8 cellular contexts compared by ENCODE assay signal in the genomic region with DNA sequence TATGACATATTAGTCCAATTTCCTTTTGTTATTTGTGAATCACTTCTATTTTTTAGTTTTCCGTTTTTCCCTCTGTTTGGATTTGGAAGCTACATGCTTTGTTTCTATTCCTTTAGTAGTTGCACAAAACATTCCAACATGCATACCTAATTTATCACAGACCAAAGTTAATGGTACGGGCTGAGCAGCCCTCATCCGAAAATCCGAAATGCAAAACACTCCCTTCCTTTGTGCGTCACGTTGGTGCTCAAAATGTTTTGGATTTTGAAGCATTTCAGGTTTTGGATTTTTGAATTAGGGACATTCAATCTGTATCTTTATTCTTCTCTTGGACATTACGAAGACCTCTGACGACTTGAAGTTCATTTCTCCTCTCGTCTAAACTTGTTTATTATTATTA.
"Had no signal": no experiment of that assay in that cellular context is flagged by ENCODE, and none has a peak within 500 bp of the region (broad histone marks: within the 10 kb centered on the region; RNA-seq: fewer than 3 reads in every experiment).

No MANE protein-coding gene starts in this region.

- ATAC-seq: GM12878 had no signal

- FAIRE-seq: G401.6, GM12878, GM12891, GM12892, GM18507, GM19239 had no signal

- DNase-seq: GDM1, GF-D8 had no signal

- H3K4me3 ChIP-seq: GM12878 had no signal
